In the genomic region with DNA sequence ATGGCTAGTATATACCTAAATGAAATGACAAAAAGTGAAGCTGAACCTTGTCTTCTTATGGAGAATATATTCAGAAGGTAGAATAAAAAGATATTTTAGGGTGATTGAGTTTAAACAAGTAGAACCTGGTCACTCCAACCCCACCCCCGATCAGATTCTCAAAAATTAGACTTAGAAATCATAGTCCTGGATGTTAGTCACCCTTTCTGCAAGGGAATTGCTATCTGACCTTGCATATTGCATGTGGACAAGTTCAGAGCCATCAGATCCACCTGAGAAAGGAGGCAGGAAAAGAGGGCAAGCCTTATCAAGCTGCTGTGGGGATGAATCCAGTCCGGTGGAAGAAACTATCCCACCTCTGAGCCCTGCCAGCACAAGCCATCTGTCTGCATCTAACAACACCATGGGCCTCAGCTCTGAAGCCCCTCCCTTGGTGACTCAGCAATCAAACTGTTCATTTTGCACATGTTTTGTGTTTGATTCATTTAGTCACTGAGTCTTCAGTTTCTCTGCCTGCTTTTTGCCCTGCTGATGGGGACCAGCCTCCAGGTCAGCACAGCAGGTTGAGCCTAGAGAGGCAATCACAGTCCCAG, we compare ENCODE assay signal across 11 cellular contexts.
DNase-seq lines count a peak whose midpoint lies in the region; ATAC-seq and TF ChIP-seq lines count a peak whose summit lies in the region.
"Had no signal": no experiment of that assay in that cellular context is flagged by ENCODE, and none has a peak within 500 bp of the region (broad histone marks: within the 10 kb centered on the region; RNA-seq: fewer than 3 reads in every experiment).

No MANE protein-coding gene starts in this region.

- H3K4me3 Mint-ChIP-seq in effector memory CD8-positive, alpha-beta T cell: no peak overlapping the region
- H3K4me3 Mint-ChIP-seq: activated T-helper 17 cell treated with anti-CD3 and anti-CD28 coated beads, Interleukin-2, amount 50 U/mL, for 72 hours had no signal

- H3K4me1 Mint-ChIP-seq in effector memory CD8-positive, alpha-beta T cell (ENCODE audit: low read depth in 2 of 2): peaks cover 0 to 16% of the 10 kb centered on the region in 2 donors

- H3K27ac ChIP-seq in esophagus squamous epithelium (no peak overlapping the region), tibial artery (no peak overlapping the region)
- H3K27ac ChIP-seq: pancreas, upper lobe of right lung had no signal

- no peaks in the 10 kb centered on the region for H3K27me3 Mint-ChIP-seq in effector memory CD8-positive, alpha-beta T cell
- H3K27me3 Mint-ChIP-seq: activated T-helper 17 cell treated with anti-CD3 and anti-CD28 coated beads, Interleukin-2, amount 50 U/mL, for 72 hours had no signal

- H3K27me3 ChIP-seq in esophagus squamous epithelium (peaks cover 0 to under 1% (median 0%) of the 10 kb centered on the region in 4 donors), tibial artery (no peaks in the 10 kb centered on the region)
- H3K27me3 ChIP-seq: pancreas, upper lobe of right lung had no signal

- DNase-seq in GM03348 (ENCODE audit: low spot score) (peak; percentile 82), NCI-H524 treated with DMSO at 0.1 percent for 48 hours (lab: John Stamatoyannopoulos, UW) (peak; percentile 40), epithelial cell of proximal tubule (ENCODE audit: low read depth) (peak; percentile 3), renal cortical epithelial cell (ENCODE audit: low read depth) (peak; percentile 69), esophagus squamous epithelium (lab: John Stamatoyannopoulos, UW) (no peak), tibial artery (no peak)
- no peak for DNase-seq in activated CD8-positive, alpha-beta memory T cell treated with anti-CD3 and anti-CD28 coated beads, Interleukin-2, amount 50 U/mL, for 4 hours
- DNase-seq in effector memory CD8-positive, alpha-beta T cell: no peak
- DNase-seq: pancreas, upper lobe of right lung had no signal

- TF ChIP-seq POLR2A in esophagus squamous epithelium (IDR thresholded peaks at IDR 0.05): no peak

- no peak overlapping the region for H3K27ac Mint-ChIP-seq in effector memory CD8-positive, alpha-beta T cell
- H3K27ac Mint-ChIP-seq: activated T-helper 17 cell treated with anti-CD3 and anti-CD28 coated beads, Interleukin-2, amount 50 U/mL, for 72 hours had no signal

- intact Hi-C loops in esophagus squamous epithelium (cut with DNase I) (no loop called here), tibial artery (cut with DNase I; ENCODE audit: low total_unique reads) (no loop called here)

- TF ChIP-seq CTCF in epithelial cell of proximal tubule (conservative IDR thresholded peaks at IDR 0.05; ENCODE audit: low read depth, low read length) (no peak), esophagus squamous epithelium (IDR thresholded peaks at IDR 0.05) (no peak), tibial artery (IDR thresholded peaks at IDR 0.05) (no peak)

- H3K9me3 ChIP-seq in esophagus squamous epithelium (no peaks in the 10 kb centered on the region), tibial artery (no peaks in the 10 kb centered on the region)
- H3K9me3 ChIP-seq: pancreas, upper lobe of right lung had no signal

- H3K4me3 ChIP-seq in epithelial cell of proximal tubule (ENCODE audit: low read depth, low read length) (no peak overlapping the region), esophagus squamous epithelium (no peak overlapping the region), tibial artery (no peak overlapping the region)
- H3K4me3 ChIP-seq: pancreas, upper lobe of right lung had no signal

- H3K36me3 Mint-ChIP-seq in effector memory CD8-positive, alpha-beta T cell (ENCODE audit: insufficient read depth): no peaks in the 10 kb centered on the region

- H3K36me3 ChIP-seq in esophagus squamous epithelium (no peaks in the 10 kb centered on the region), tibial artery (no peaks in the 10 kb centered on the region)
- H3K36me3 ChIP-seq: pancreas, upper lobe of right lung had no signal

- H3K4me1 ChIP-seq in esophagus squamous epithelium: peaks cover 0 to 15% (median 0%) of the 10 kb centered on the region in 3 donors
- H3K4me1 ChIP-seq in tibial artery: no peaks in the 10 kb centered on the region
- H3K4me1 ChIP-seq: pancreas, upper lobe of right lung had no signal

- ATAC-seq in effector memory CD8-positive, alpha-beta T cell (replicated peaks): no peak
- ATAC-seq: activated T-helper 17 cell treated with anti-CD3 and anti-CD28 coated beads, Interleukin-2, amount 50 U/mL, for 72 hours; upper lobe of right lung had no signal

- WGBS in esophagus squamous epithelium, 2 donors: 33 to 38% methylated on average over 2 of the region's 2 CpGs

- no peaks in the 10 kb centered on the region for H3K9me3 Mint-ChIP-seq in effector memory CD8-positive, alpha-beta T cell

Comparison
In these comparisons a context has a peak if more than half of its experiments do, and no peak if none do; other contexts are left out.
1. DNase-seq: peak in GM03348 (single experiment), NCI-H524 treated with DMSO at 0.1 percent for 48 hours (single experiment), epithelial cell of proximal tubule (single experiment) and renal cortical epithelial cell (single experiment); none in esophagus squamous epithelium (single experiment), tibial artery (0 of 2), activated CD8-positive, alpha-beta memory T cell treated with anti-CD3 and anti-CD28 coated beads, Interleukin-2, amount 50 U/mL, for 4 hours (single experiment) and effector memory CD8-positive, alpha-beta T cell (0 of 3).